In genomic region chr4:16846520-16847117, GRCh38 we compare ENCODE assay signal across 1 cellular context.
TF ChIP-seq lines count a peak whose summit lies in the region.

No MANE protein-coding gene starts in this region.

TF ChIP-seq in H1, 55 proteins besides CTCF, POLR2A, EP300 and RAD21 (continued from another document):
- TF ChIP-seq CHD7 (IDR thresholded peaks at IDR 0.05; ENCODE audit: insufficient replicate concordance, low read length) (peak; percentile 74), RBBP5 (IDR thresholded peaks at IDR 0.05; ENCODE audit: borderline replicate concordance, low read depth, low read length) (no peak), KDM1A (IDR thresholded peaks at IDR 0.05; ENCODE audit: borderline replicate concordance, low read length) (no peak), SP1 (IDR thresholded peaks at IDR 0.05; ENCODE audit: low read depth, low read length) (0 out of 2 replicates have a peak, but pooled peaks have one; percentile 22), TBP (IDR thresholded peaks at IDR 0.05; ENCODE audit: low read depth, low read length) (no peak)
TF ChIP-seq in H1: peak in this region for 3.
